ENCODE assay signal across 8 cellular contexts in the genomic region with DNA sequence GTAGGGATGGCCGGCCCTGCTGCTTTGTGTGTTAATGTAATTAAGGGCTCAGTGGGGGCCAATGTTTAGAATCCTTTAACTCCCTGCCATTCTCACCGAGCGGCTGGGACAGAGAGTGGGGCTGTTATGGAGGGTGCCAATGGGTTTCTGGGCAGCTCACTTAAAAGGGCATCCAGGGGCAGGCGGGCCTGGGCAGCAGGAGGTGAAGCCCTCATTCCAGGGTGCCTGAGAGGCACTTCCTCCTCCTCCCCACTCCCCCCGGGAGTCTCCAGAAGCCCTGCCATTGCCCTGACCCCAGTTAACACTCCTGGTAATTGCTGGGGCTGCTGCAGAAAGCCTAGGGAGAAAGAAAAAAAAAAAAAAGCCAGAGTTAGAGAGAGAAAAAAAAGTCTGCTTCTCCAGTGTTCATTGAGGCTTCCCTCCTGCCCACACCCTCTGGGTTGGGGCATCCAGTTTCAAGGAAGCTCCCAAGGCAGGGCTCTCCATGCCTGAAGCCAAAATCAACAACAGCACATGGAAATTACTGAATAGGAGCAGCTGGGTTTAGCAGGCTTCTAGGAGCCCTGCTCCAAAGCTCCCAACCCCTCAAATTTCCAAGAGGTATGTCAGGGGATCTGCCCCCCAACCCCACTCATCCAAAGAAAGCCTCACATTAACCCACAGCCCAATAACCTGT. TPM values are rescaled to one million over a fixed set of nuclear protein-coding genes. Genes with fewer than 3 reads are reported as not detected.
DNase-seq lines count a peak whose midpoint lies in the region; ATAC-seq and TF ChIP-seq lines count a peak whose summit lies in the region.
"Had no signal": no experiment of that assay in that cellular context is flagged by ENCODE, and none has a peak within 500 bp of the region (broad histone marks: within the 10 kb centered on the region; RNA-seq: fewer than 3 reads in every experiment).

No MANE protein-coding gene starts in this region.

- peaks cover 22 to 60% (median 43%) of the 10 kb centered on the region in 4 donors for H3K4me1 ChIP-seq in upper lobe of left lung

- no peaks in the 10 kb centered on the region for H3K36me3 ChIP-seq in upper lobe of left lung

- 47 to 49% methylated on average over 5 of the region's 5 CpGs for WGBS in upper lobe of left lung, 2 donors

- no peak overlapping the region for H3K4me3 ChIP-seq in upper lobe of left lung

- DNase-seq in NCI-H1417 treated with DMSO at 0.1 percent for 48 hours (lab: John Stamatoyannopoulos, UW) (peak; percentile 63), anterior cingulate cortex (lab: John Stamatoyannopoulos, UW) (peak in 32 of 58 donors; percentile 21 to 81 (median 56)), islet precursor cell (peak; percentile 82), upper lobe of left lung (peak in 1 of 2 donors; percentile 63), GM20000 (ENCODE audit: low spot score) (no peak)

- peak overlapping the region; percentile 17 to 43 (median 26) for H3K27ac ChIP-seq in upper lobe of left lung
- H3K27ac ChIP-seq: HL-60 had no signal

- no peak for TF ChIP-seq CTCF in upper lobe of left lung (IDR thresholded peaks at IDR 0.05)
- TF ChIP-seq CTCF in GM20000 (IDR thresholded peaks at IDR 0.05; ENCODE audit: extremely low read depth, missing control alignments), result no peak

- ATAC-seq in upper lobe of left lung (ENCODE audit: low FRiP score in 2 of 2) (peak in 1 of 2 donors; percentile 69), HG03442 (IDR thresholded peaks at IDR 0.05; ENCODE audit: unreplicated experiment) (no peak), GM21737 (IDR thresholded peaks at IDR 0.05; ENCODE audit: unreplicated experiment) (no peak)

- H3K27me3 ChIP-seq in upper lobe of left lung, result no peaks in the 10 kb centered on the region

- no peak for TF ChIP-seq POLR2A in upper lobe of left lung (IDR thresholded peaks at IDR 0.05)

- H3K9me3 ChIP-seq in upper lobe of left lung, result no peaks in the 10 kb centered on the region

- no peak for TF ChIP-seq EP300 in upper lobe of left lung (IDR thresholded peaks at IDR 0.05)

RNA-seq across cellular contexts. Expression of a gene that starts 28.0 kb away (rescaled TPM):
- 100 to 1,000 TPM in 1 of 6 donors, 10 to 100 TPM in 5; 33.3 to 119 (median 54.4) TPM for total RNA-seq in upper lobe of left lung
